Comparison of ENCODE assay signal across 10 cellular contexts in genomic region chr1:245999697-246000637, GRCh38.
DNase-seq lines count a peak whose midpoint lies in the region; ATAC-seq and TF ChIP-seq lines count a peak whose summit lies in the region.
"Had no signal": no experiment of that assay in that cellular context is flagged by ENCODE, and none has a peak within 500 bp of the region (broad histone marks: within the 10 kb centered on the region; RNA-seq: fewer than 3 reads in every experiment).

No MANE protein-coding gene starts in this region.

- H3K27me3 ChIP-seq in breast epithelium (no peaks in the 10 kb centered on the region), thymus (ENCODE audit: control insufficient read depth, insufficient read depth) (no peaks in the 10 kb centered on the region), uterus (no peaks in the 10 kb centered on the region)

- no peaks in the 10 kb centered on the region for H3K9me3 Mint-ChIP-seq in MCF 10A (ENCODE audit: unreplicated experiment)

- intact Hi-C loops in MCF 10A (cut with micrococcal nuclease) (loop anchor here (5.0 to 10.0 kb wide), 4 partner anchors 283 to 615 kb away; no protein-coding TSS in a partner anchor), breast epithelium (cut with DNase I; ENCODE audit: low total_unique reads) (loop anchor here (2.0 kb wide), 1 partner anchor 849 kb away; no protein-coding TSS in a partner anchor), uterus (cut with DNase I; ENCODE audit: low total_unique reads) (no loop called here)

- H3K27ac Mint-ChIP-seq in MCF 10A (ENCODE audit: low read depth, unreplicated experiment): peak overlapping the region; percentile 61

- H3K27ac ChIP-seq in breast epithelium (no peak overlapping the region), thymus (ENCODE audit: low read depth) (peak overlapping the region; percentile 8), uterus (no peak overlapping the region)
- H3K27ac ChIP-seq: thoracic aorta had no signal

- no peak for TF ChIP-seq CTCF in MCF 10A (IDR thresholded peaks at IDR 0.05; ENCODE audit: unreplicated experiment)
- no peak for TF ChIP-seq CTCF in breast epithelium (IDR thresholded peaks at IDR 0.05)
- TF ChIP-seq CTCF in GM10248 (IDR thresholded peaks at IDR 0.05; ENCODE audit: control extremely low read depth, extremely low read depth, low read depth, missing control alignments): no peak
- TF ChIP-seq CTCF in uterus (IDR thresholded peaks at IDR 0.05): no peak

- POLR2A ChIA-PET in MCF 10A (lab: Yijun Ruan, JAX): interaction anchor here (0.8 to 1.7 kb wide), 3 partner anchors 500 to 847 kb away, joined by 4 to 8 read pairs (median 5); no protein-coding TSS in a partner anchor
- POLR2A ChIA-PET in GM10248 (lab: Yijun Ruan, JAX): no interaction called here

- H3K4me1 ChIP-seq in breast epithelium (no peaks in the 10 kb centered on the region), thymus (ENCODE audit: control insufficient read depth, insufficient read depth, low read length) (no peaks in the 10 kb centered on the region), uterus (no peaks in the 10 kb centered on the region)

- H3K4me3 ChIP-seq in breast epithelium: no peak overlapping the region
- H3K4me3 ChIP-seq in thymus (ENCODE audit: low read length): no peak overlapping the region
- no peak overlapping the region for H3K4me3 ChIP-seq in uterus
- H3K4me3 ChIP-seq: thoracic aorta had no signal

- no peak overlapping the region for H3K4me3 Mint-ChIP-seq in MCF 10A (ENCODE audit: unreplicated experiment)

- H3K4me1 Mint-ChIP-seq in MCF 10A (ENCODE audit: insufficient read depth, unreplicated experiment): peaks cover 54% of the 10 kb centered on the region

- peak; percentile 70 for ATAC-seq in HG03095 (IDR thresholded peaks at IDR 0.05; ENCODE audit: unreplicated experiment)

- 73% methylated on average over 10 of the region's 10 CpGs for WGBS in thymus

- H3K27me3 Mint-ChIP-seq in MCF 10A (ENCODE audit: insufficient read depth, unreplicated experiment): no peaks in the 10 kb centered on the region

- CTCF ChIA-PET in MCF 10A (lab: Yijun Ruan, JAX): interaction anchor here (0.5 to 3.7 kb wide), 15 partner anchors 9 to 847 kb away, joined by 3 to 35 read pairs (median 4); partner anchors contain the start of gene KIF26B
- CTCF ChIA-PET in GM10248 (lab: Yijun Ruan, JAX): interaction anchor here (1.0 to 2.9 kb wide), 3 partner anchors 10 to 847 kb away, joined by 3 to 19 read pairs (median 4); no protein-coding TSS in a partner anchor

- H3K36me3 ChIP-seq in breast epithelium (no peaks in the 10 kb centered on the region), thymus (ENCODE audit: control insufficient read depth, insufficient read depth) (no peaks in the 10 kb centered on the region), uterus (no peaks in the 10 kb centered on the region)
- H3K36me3 ChIP-seq: thoracic aorta had no signal

- TF ChIP-seq POLR2A in breast epithelium (IDR thresholded peaks at IDR 0.05): no peak
- no peak for TF ChIP-seq POLR2A in uterus (IDR thresholded peaks at IDR 0.05)

- H3K9me3 ChIP-seq in breast epithelium (no peaks in the 10 kb centered on the region), thymus (ENCODE audit: control insufficient read depth) (no peaks in the 10 kb centered on the region), uterus (no peaks in the 10 kb centered on the region)
- H3K9me3 ChIP-seq: thoracic aorta had no signal

- no TSS peak for BruUV-seq in MCF 10A (replicated peaks; lab: Mats Ljungman, UMichigan)

- no peak for DNase-seq in MCF 10A (ENCODE audit: unreplicated experiment)
- DNase-seq in breast epithelium (ENCODE audit: low spot score in 2 of 2): no peak
- DNase-seq in OCI-M1 (lab: John Stamatoyannopoulos, UW): peak; percentile 67
- no peak for DNase-seq in GM10248 (ENCODE audit: extremely low spot score)
- no peak for DNase-seq in uterus
- DNase-seq in NK-92 (lab: John Stamatoyannopoulos, UW; ENCODE audit: unreplicated experiment): no peak
- DNase-seq: amniotic stem cell had no signal

- peaks cover 7% of the 10 kb centered on the region for H3K36me3 Mint-ChIP-seq in MCF 10A (ENCODE audit: insufficient read depth, unreplicated experiment)
